In genomic region chr14:56137842-56138241, GRCh38 we compare ENCODE assay signal across 18 cellular contexts. TPM values are rescaled to one million over a fixed set of nuclear protein-coding genes. Genes with fewer than 3 reads are reported as not detected.
DNase-seq lines count a peak whose midpoint lies in the region; ATAC-seq, FAIRE-seq and TF ChIP-seq lines count a peak whose summit lies in the region.
"Had no signal": no experiment of that assay in that cellular context is flagged by ENCODE, and none has a peak within 500 bp of the region (broad histone marks: within the 10 kb centered on the region; RNA-seq: fewer than 3 reads in every experiment).

No MANE protein-coding gene starts in this region.

- H3K27ac Mint-ChIP-seq in GM23338, result no peak overlapping the region
- H3K27ac Mint-ChIP-seq: activated naive CD8-positive, alpha-beta T cell treated with anti-CD3 and anti-CD28 coated beads, Interleukin-2, amount 50 U/mL, for 24 hours; activated T-helper 2 cell treated with anti-CD3 and anti-CD28 coated beads, Interferon-gamma antibody, Interleukin-2, Interleukin-4, amounts not matched to agents 10 μg/mL and 5 μg/mL and 100 μg/mL, durations not matched to agents 14 hours and 24 hours and 36 hours; dendritic cell treated with granulocyte-macrophage colony-stimulating factor and Interleukin-4, amounts not matched to agents 40 ng/mL and 50 ng/mL, for 4 days had no signal

- H2AFZ ChIP-seq in GM23338, result no peak overlapping the region

- no peaks in the 10 kb centered on the region for H3K9me3 ChIP-seq in small intestine (ENCODE audit: control insufficient read depth, low read depth)
- H3K9me3 ChIP-seq: breast epithelium, right atrium auricular region had no signal

- H4K20me1 ChIP-seq in GM23338 (replicated peaks; ENCODE audit: insufficient read depth), result peaks cover 4% of the 10 kb centered on the region; the same call in 1 of the 2 replicates

- H3K4me1 Mint-ChIP-seq in GM23338, result peaks cover 73% of the 10 kb centered on the region

- 85 to 96% (median 88%) methylated on average over 10 of the region's 10 CpGs for WGBS in small intestine, 3 donors

- peak overlapping the region; percentile 35 for H3K4me2 ChIP-seq in GM23338

- no peaks in the 10 kb centered on the region for H3K9me3 Mint-ChIP-seq in GM23338
- H3K9me3 Mint-ChIP-seq: activated T-helper 2 cell treated with anti-CD3 and anti-CD28 coated beads, Interferon-gamma antibody, Interleukin-2, Interleukin-4, amounts not matched to agents 10 μg/mL and 5 μg/mL and 100 μg/mL, durations not matched to agents 14 hours and 24 hours and 36 hours; dendritic cell treated with granulocyte-macrophage colony-stimulating factor and Interleukin-4, amounts not matched to agents 40 ng/mL and 50 ng/mL, for 4 days had no signal

- no peaks in the 10 kb centered on the region for H3K9me2 ChIP-seq in GM23338 (ENCODE audit: insufficient read depth)

- H3K4me3 ChIP-seq in GM23338 (no peak overlapping the region), small intestine (ENCODE audit: low read depth in 1 of 2, low read length in 2 of 2) (no peak overlapping the region)
- H3K4me3 ChIP-seq: breast epithelium, right atrium auricular region had no signal

- FAIRE-seq in frontal cortex (lab: Jason Lieb, UNC) (no peak), small intestine (lab: Jason Lieb, UNC) (no peak)

- TF ChIP-seq CTCF in GM23338 (conservative IDR thresholded peaks at IDR 0.05; ENCODE audit: low read depth in 2 of 2), result no peak

- peak overlapping the region; percentile 19; the same call in 1 of the 3 replicates for H3K4me3 Mint-ChIP-seq in GM23338
- H3K4me3 Mint-ChIP-seq: activated naive CD8-positive, alpha-beta T cell treated with anti-CD3 and anti-CD28 coated beads, Interleukin-2, amount 50 U/mL, for 24 hours; dendritic cell treated with granulocyte-macrophage colony-stimulating factor and Interleukin-4, amounts not matched to agents 40 ng/mL and 50 ng/mL, for 4 days had no signal

- H3K36me3 Mint-ChIP-seq in GM23338 (ENCODE audit: low read depth), result no peaks in the 10 kb centered on the region

- H3K79me2 ChIP-seq in GM23338 (replicated peaks; ENCODE audit: insufficient read depth), result peaks cover 96% of the 10 kb centered on the region

- no peaks in the 10 kb centered on the region for H3K27me3 Mint-ChIP-seq in GM23338 (ENCODE audit: insufficient read depth, low read depth, poor library complexity)
- H3K27me3 Mint-ChIP-seq: dendritic cell treated with granulocyte-macrophage colony-stimulating factor and Interleukin-4, amounts not matched to agents 40 ng/mL and 50 ng/mL, for 4 days had no signal

- H3K27me3 ChIP-seq in GM23338 (ENCODE audit: insufficient read depth) (no peaks in the 10 kb centered on the region), small intestine (ENCODE audit: control insufficient read depth in 2 of 2, insufficient read depth in 2 of 2, low read length in 2 of 2) (no peaks in the 10 kb centered on the region)
- H3K27me3 ChIP-seq: breast epithelium, right atrium auricular region had no signal

- DNase-seq in GM23338 (ENCODE audit: low spot score), result peak; percentile 70
- DNase-seq in NCI-H82 (lab: John Stamatoyannopoulos, UW), result peak; percentile 97
- peak; percentile 26 for DNase-seq in iPS-NIHi11 (ENCODE audit: low spot score)
- DNase-seq in retina, result peak; percentile 67
- DNase-seq in frontal cortex (ENCODE audit: low spot score in 2 of 2), result no peak
- no peak for DNase-seq in small intestine
- no peak for DNase-seq in NCI-H1092 (lab: John Stamatoyannopoulos, UW)
- DNase-seq: activated naive CD8-positive, alpha-beta T cell treated with anti-CD3 and anti-CD28 coated beads, Interleukin-2, amount 50 U/mL, for 24 hours; COR-L47; erythroblast; foreskin melanocyte; GOT3; nucleus accumbens had no signal

- no peaks in the 10 kb centered on the region for H3F3A ChIP-seq in GM23338 (replicated peaks; ENCODE audit: low read depth)

- peaks cover 54% of the 10 kb centered on the region for H3K4me1 ChIP-seq in GM23338 (ENCODE audit: insufficient read depth)
- H3K4me1 ChIP-seq in small intestine (ENCODE audit: control insufficient read depth in 2 of 2, insufficient read depth in 1 of 2, low read depth in 1 of 2, low read length in 1 of 2), result peaks cover 0 to 5% of the 10 kb centered on the region in 2 donors
- H3K4me1 ChIP-seq: breast epithelium had no signal

- H3K36me3 ChIP-seq in GM23338 (ENCODE audit: insufficient read depth) (no peaks in the 10 kb centered on the region), small intestine (ENCODE audit: control insufficient read depth in 2 of 2, insufficient read depth in 2 of 2, low read length in 2 of 2) (no peaks in the 10 kb centered on the region)
- H3K36me3 ChIP-seq: breast epithelium, right atrium auricular region had no signal

- peak; percentile 93 for ATAC-seq in GM23338
- ATAC-seq: activated naive CD8-positive, alpha-beta T cell treated with anti-CD3 and anti-CD28 coated beads, Interleukin-2, amount 50 U/mL, for 24 hours; left lobe of liver had no signal

- H3K27ac ChIP-seq in GM23338 (ENCODE audit: low read depth) (no peak overlapping the region), small intestine (ENCODE audit: low read depth in 1 of 2, low read length in 1 of 2) (no peak overlapping the region)
- H3K27ac ChIP-seq: breast epithelium, right atrium auricular region had no signal

TF ChIP-seq in GM23338, 12 proteins besides CTCF, POLR2A, EP300 and RAD21:
- no peak for TF ChIP-seq ZNF331 (CRISPR knock-in tag; IDR thresholded peaks at IDR 0.05; ENCODE audit: low read depth)
- no peak for TF ChIP-seq POLR2AphosphoS5 (IDR thresholded peaks at IDR 0.05; ENCODE audit: low read depth)
- TF ChIP-seq STAT1 (IDR thresholded peaks at IDR 0.05; ENCODE audit: unreplicated experiment), result no peak
- TF ChIP-seq REST (IDR thresholded peaks at IDR 0.05; ENCODE audit: unreplicated experiment), result no peak
- no peak for TF ChIP-seq NANOG (IDR thresholded peaks at IDR 0.05; ENCODE audit: borderline replicate concordance)
- TF ChIP-seq ZNF114 (CRISPR knock-in tag; IDR thresholded peaks at IDR 0.05), result no peak
- no peak for TF ChIP-seq ETS1 (IDR thresholded peaks at IDR 0.05)
- no peak for TF ChIP-seq JUNB (IDR thresholded peaks at IDR 0.05; ENCODE audit: unreplicated experiment)

RNA-seq across cellular contexts. Expression of gene PELI2, which starts 19.6 kb away (rescaled TPM):
- total RNA-seq in GM23338 (2014; rRNA removed; shearing (Covaris generic)), result 23.7 and 24.5 TPM in 2 replicates
- polyA plus RNA-seq in GM23338 (2016; fragmentation: Nextera tagmentation; extraction: Ambion mirVana), result 7.9 and 8.0 TPM in 2 replicates
- 36.7 TPM for total RNA-seq in frontal cortex
- 1 to 10 TPM; 4.4 to 9.7 (median 8.1) TPM for polyA plus RNA-seq in small intestine

Comparison
In these comparisons a context has a peak if more than half of its experiments do, and no peak if none do; other contexts are left out.
1. DNase-seq: peak in GM23338 (single experiment), NCI-H82 (single experiment), iPS-NIHi11 (single experiment) and retina (single experiment); none in frontal cortex (0 of 2), small intestine (single experiment) and NCI-H1092 (single experiment).